In genomic region chr15:44064706-44065105, GRCh38 we compare ENCODE assay signal across 30 cellular contexts.
"Had no signal": no experiment of that assay in that cellular context is flagged by ENCODE, and none has a peak within 500 bp of the region (broad histone marks: within the 10 kb centered on the region; RNA-seq: fewer than 3 reads in every experiment).

No MANE protein-coding gene starts in this region.

- H3K36me3 ChIP-seq: brain microvascular endothelial cell, MG63, Peyer's patch, SJSA1 had no signal

- H3K27ac ChIP-seq: brain microvascular endothelial cell, Peyer's patch, SJSA1 had no signal

- DNase-seq: activated CD4-positive, alpha-beta memory T cell treated with anti-CD3 and anti-CD28 coated beads for 36 hours; activated CD4-positive, alpha-beta T cell treated with anti-CD3 and anti-CD28 coated beads for 36 hours; activated CD4-positive, alpha-beta T cell treated with anti-CD3 and anti-CD28 coated beads, Interleukin-2, amount 50 U/mL, for 1 hour; activated CD8-positive, alpha-beta memory T cell treated with anti-CD3 and anti-CD28 coated beads, Interleukin-2, amount 50 U/mL, for 4 hours; activated gamma-delta T cell treated with Interleukin-2 at 50 U/mL for 16 hours; activated naive CD4-positive, alpha-beta T cell treated with anti-CD3 and anti-CD28 coated beads, Interleukin-2, amount 10 ng/mL, durations not matched to agents 7 days and 5 days; activated naive CD8-positive, alpha-beta T cell treated with anti-CD3 and anti-CD28 coated beads, Interleukin-2, amount 50 U/mL, for 24 hours; activated T-cell treated with anti-CD3 and anti-CD28 coated beads for 4 hours; activated T-cell treated with anti-CD3 and anti-CD28 coated beads, Interleukin-2, amount 50 U/mL, for 4 hours; amniotic stem cell; aorta; brain microvascular endothelial cell; MG63; NCI-H1048; NCI-H1105 treated with DMSO at 0.1 percent for 48 hours; NCI-H1436; NCI-H1694; NCI-H1930; NCI-H510A; NCI-H526; NCI-H748 treated with DMSO at 0.1 percent for 48 hours; NK-92 treated with Interleukin-12 subunit alpha and Interleukin-12 subunit beta, amount 100 ng/mL, for 24 hours; PC-3; Peyer's patch; RPMI8226; SHP77 treated with DMSO at 0.1 percent for 48 hours; SK-N-SH had no signal

- H3K27me3 ChIP-seq: brain microvascular endothelial cell, MG63, Peyer's patch, SJSA1 had no signal

- H3K4me3 ChIP-seq: MG63, Peyer's patch, SJSA1 had no signal

- H3K9me3 ChIP-seq: MG63, Peyer's patch, SJSA1, SK-N-SH had no signal

- ATAC-seq: activated CD4-positive, alpha-beta T cell treated with anti-CD3 and anti-CD28 coated beads for 36 hours; activated CD4-positive, CD25-positive, alpha-beta regulatory T cell treated with anti-CD3 and anti-CD28 coated beads, Interleukin-2, amount 50 U/mL, for 24 hours; activated naive CD8-positive, alpha-beta T cell treated with anti-CD3 and anti-CD28 coated beads, Interleukin-2, amount 50 U/mL, for 24 hours; activated T-cell treated with anti-CD3 and anti-CD28 coated beads, Interleukin-2, amount 50 U/mL, for 4 hours; PC-3; WTC11 had no signal

- H3K4me1 ChIP-seq: Peyer's patch had no signal
